Comparison of ENCODE assay signal across 19 cellular contexts in genomic region chr4:184740965-184741364, GRCh38.
"Had no signal": no experiment of that assay in that cellular context is flagged by ENCODE, and none has a peak within 500 bp of the region (broad histone marks: within the 10 kb centered on the region; RNA-seq: fewer than 3 reads in every experiment).

No MANE protein-coding gene starts in this region.

- H3K27ac ChIP-seq: cardiac muscle cell, parathyroid adenoma, right lobe of liver, transverse colon had no signal

- H3K9me3 ChIP-seq: right lobe of liver, transverse colon had no signal

- H3K27me3 ChIP-seq: cardiac muscle cell, right lobe of liver, transverse colon had no signal

- ATAC-seq: activated CD8-positive, alpha-beta memory T cell treated with anti-CD3 and anti-CD28 coated beads, Interleukin-2, amount 10 ng/mL, durations not matched to agents 7 days and 5 days; activated CD8-positive, alpha-beta T cell treated with anti-CD3 and anti-CD28 coated beads for 36 hours; activated naive CD8-positive, alpha-beta T cell treated with anti-CD3 and anti-CD28 coated beads, Interleukin-2, amount 50 U/mL, for 24 hours; left cardiac atrium; stimulated activated effector memory CD8-positive, alpha-beta T cell treated with anti-CD3 and anti-CD28 coated beads, Interleukin-12 subunit alpha, Interleukin-12 subunit beta, amount 100 ng/mL, for 72 hours had no signal

- H3K4me3 Mint-ChIP-seq: activated CD8-positive, alpha-beta memory T cell treated with anti-CD3 and anti-CD28 coated beads, Interleukin-2, amount 10 ng/mL, durations not matched to agents 7 days and 5 days; activated CD8-positive, alpha-beta T cell treated with anti-CD3 and anti-CD28 coated beads for 36 hours; activated naive CD8-positive, alpha-beta T cell treated with anti-CD3 and anti-CD28 coated beads, Interleukin-2, amount 50 U/mL, for 24 hours; memory B cell; stimulated activated effector memory CD8-positive, alpha-beta T cell treated with anti-CD3 and anti-CD28 coated beads, Interleukin-12 subunit alpha, Interleukin-12 subunit beta, amount 100 ng/mL, for 72 hours had no signal

- H3K9me3 Mint-ChIP-seq: activated CD8-positive, alpha-beta T cell treated with anti-CD3 and anti-CD28 coated beads for 36 hours; activated naive CD8-positive, alpha-beta T cell treated with anti-CD3 and anti-CD28 coated beads, Interleukin-2, amount 50 U/mL, for 24 hours; memory B cell; stimulated activated effector memory CD8-positive, alpha-beta T cell treated with anti-CD3 and anti-CD28 coated beads, Interleukin-12 subunit alpha, Interleukin-12 subunit beta, amount 100 ng/mL, for 72 hours had no signal

- H3K36me3 ChIP-seq: cardiac muscle cell, right lobe of liver, transverse colon had no signal

- H3K27me3 Mint-ChIP-seq: activated CD8-positive, alpha-beta memory T cell treated with anti-CD3 and anti-CD28 coated beads, Interleukin-2, amount 10 ng/mL, durations not matched to agents 7 days and 5 days; activated CD8-positive, alpha-beta T cell treated with anti-CD3 and anti-CD28 coated beads for 36 hours; activated naive CD8-positive, alpha-beta T cell treated with anti-CD3 and anti-CD28 coated beads, Interleukin-2, amount 50 U/mL, for 24 hours; memory B cell had no signal

- H3K4me3 ChIP-seq: cardiac muscle cell, right lobe of liver, transverse colon had no signal

- H2AFZ ChIP-seq: parathyroid adenoma had no signal

- H3K36me3 Mint-ChIP-seq: activated CD8-positive, alpha-beta memory T cell treated with anti-CD3 and anti-CD28 coated beads, Interleukin-2, amount 10 ng/mL, durations not matched to agents 7 days and 5 days; memory B cell; stimulated activated effector memory CD8-positive, alpha-beta T cell treated with anti-CD3 and anti-CD28 coated beads, Interleukin-12 subunit alpha, Interleukin-12 subunit beta, amount 100 ng/mL, for 72 hours had no signal

- H3K9ac ChIP-seq: parathyroid adenoma had no signal

- H3K27ac Mint-ChIP-seq: activated CD8-positive, alpha-beta memory T cell treated with anti-CD3 and anti-CD28 coated beads, Interleukin-2, amount 10 ng/mL, durations not matched to agents 7 days and 5 days; activated CD8-positive, alpha-beta T cell treated with anti-CD3 and anti-CD28 coated beads for 36 hours; activated naive CD8-positive, alpha-beta T cell treated with anti-CD3 and anti-CD28 coated beads, Interleukin-2, amount 50 U/mL, for 24 hours; memory B cell; stimulated activated effector memory CD8-positive, alpha-beta T cell treated with anti-CD3 and anti-CD28 coated beads, Interleukin-12 subunit alpha, Interleukin-12 subunit beta, amount 100 ng/mL, for 72 hours had no signal

- H3K79me2 ChIP-seq: parathyroid adenoma had no signal

- DNase-seq: activated CD4-positive, alpha-beta T cell treated with anti-CD3 and anti-CD28 coated beads for 48 hours; activated CD8-positive, alpha-beta memory T cell treated with anti-CD3 and anti-CD28 coated beads, Interleukin-2, amount 10 ng/mL, durations not matched to agents 7 days and 5 days; activated CD8-positive, alpha-beta T cell treated with anti-CD3 and anti-CD28 coated beads for 36 hours; activated gamma-delta T cell; activated naive CD4-positive, alpha-beta T cell treated with anti-CD3 and anti-CD28 coated beads, Interleukin-2, amount 50 U/mL, for 16 hours; activated naive CD8-positive, alpha-beta T cell treated with anti-CD3 and anti-CD28 coated beads, Interleukin-2, amount 50 U/mL, for 24 hours; activated T-cell treated with anti-CD3 and anti-CD28 coated beads for 4 hours; hippocampal formation; left cardiac atrium; nucleus accumbens; right lobe of liver; small intestine; stimulated activated CD4-positive, alpha-beta T cell treated with anti-CD3 and anti-CD28 coated beads, Interleukin-2, amount 100 ng/mL, for 24 hours; T-helper 9 cell; transverse colon had no signal
